8 cellular contexts compared by ENCODE assay signal in the genomic region with DNA sequence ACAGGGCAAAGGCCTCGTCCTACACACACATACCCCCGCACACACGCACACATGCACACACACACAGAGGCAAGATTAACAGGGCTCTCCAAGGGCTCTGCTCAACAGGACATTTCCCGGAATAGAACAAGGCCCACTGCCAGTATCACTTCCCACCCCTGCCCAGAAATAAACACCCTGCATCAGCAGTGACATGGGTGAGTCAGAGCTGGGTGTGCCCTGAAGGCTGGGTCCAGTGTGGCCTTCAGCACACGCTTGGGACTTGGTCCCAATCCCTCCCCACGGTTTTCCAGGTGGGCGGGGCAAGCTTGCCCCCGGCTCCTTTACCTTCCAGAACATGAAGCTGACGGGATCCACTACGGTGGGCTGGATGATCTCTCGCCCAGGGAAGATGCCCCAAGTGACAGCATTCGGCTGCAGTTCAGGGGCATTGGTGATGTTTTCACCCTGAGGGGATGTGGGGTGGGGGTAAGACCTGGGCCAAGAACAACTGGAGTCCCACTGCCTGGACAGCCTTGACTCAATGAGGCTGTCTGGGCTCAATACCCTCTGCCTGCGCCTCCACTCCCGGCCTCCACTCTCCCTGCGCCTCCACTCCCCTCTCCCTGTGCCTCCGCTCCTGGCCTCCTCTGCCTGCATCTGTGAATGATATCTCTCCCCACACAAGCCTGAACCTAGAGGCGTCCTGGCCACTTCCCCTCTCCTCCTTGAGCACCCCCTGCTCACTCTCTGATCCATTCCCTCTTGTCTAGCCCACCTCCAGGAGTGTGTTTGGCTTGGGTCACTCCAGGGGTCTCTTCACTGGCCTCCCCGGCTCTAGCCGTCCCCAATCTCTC. TPM values are rescaled to one million over a fixed set of nuclear protein-coding genes. Genes with fewer than 3 reads are reported as not detected.
DNase-seq lines count a peak whose midpoint lies in the region; ATAC-seq, FAIRE-seq and TF ChIP-seq lines count a peak whose summit lies in the region.

No MANE protein-coding gene starts in this region.

- H3K9me3 ChIP-seq in right atrium auricular region, result no peaks in the 10 kb centered on the region

- DNase-seq in H54 (ENCODE audit: insufficient read length, low spot score), result peak; percentile 78
- DNase-seq in right atrium auricular region (ENCODE audit: low spot score), result peak; percentile 98
- no peak for DNase-seq in SKM-1 treated with dmso at 0.1 percent for 144 hours (lab: John Stamatoyannopoulos, UW; ENCODE audit: unreplicated experiment)
- DNase-seq in stimulated activated CD4-positive, alpha-beta T cell treated with anti-CD3 and anti-CD28 coated beads, Interleukin-4, amount 100 ng/mL, for 1 hour, result no peak
- DNase-seq in HuH-7.5 (ENCODE audit: low spot score), result no peak

- H3K27me3 ChIP-seq in right atrium auricular region, result no peaks in the 10 kb centered on the region

- H3K4me3 ChIP-seq in right atrium auricular region (peak overlapping the region in 1 of 2 donors; percentile 5), skin epidermis (no peak overlapping the region)

- peaks cover 0 to 91% of the 10 kb centered on the region in 2 donors for H3K4me1 ChIP-seq in right atrium auricular region

- peaks cover 35% of the 10 kb centered on the region for H3K36me3 ChIP-seq in right atrium auricular region

- no peak for ATAC-seq in HG02973 (IDR thresholded peaks at IDR 0.05; ENCODE audit: unreplicated experiment)

- no peak for TF ChIP-seq POLR2A in H54 (IDR thresholded peaks at IDR 0.05; ENCODE audit: low read depth, low read length)

- TF ChIP-seq CTCF in right atrium auricular region (IDR thresholded peaks at IDR 0.05), result no peak

- H3K27ac ChIP-seq in angular gyrus (ENCODE audit: low read depth, low read length) (peak overlapping the region; percentile 91), right atrium auricular region (peak overlapping the region; percentile 96 to 98), skin epidermis (peak overlapping the region; percentile 25 to 98 (median 87))

- FAIRE-seq in H54 (lab: Jason Lieb, UNC), result peak; percentile 71

RNA-seq across cellular contexts. Expression of a gene that starts 14.7 kb away (rescaled TPM):
- total RNA-seq in right atrium auricular region, result 10 to 100 TPM; 38.5 to 53.9 TPM

RNA-seq across cellular contexts. Expression of a gene that starts 14.9 kb away (rescaled TPM):
- total RNA-seq in right atrium auricular region, result 10 to 100 TPM; 14.8 to 15.2 TPM

RNA-seq across cellular contexts. Expression of a gene that starts 29.1 kb away (rescaled TPM):
- 1 to 10 TPM in 1 of 2 donors, under 1 TPM in 1; 0.85 to 1.7 TPM for total RNA-seq in right atrium auricular region

RNA-seq across cellular contexts. Expression of a gene that starts 55.2 kb away (rescaled TPM):
- 10 to 100 TPM; 20.8 to 47.2 TPM for total RNA-seq in right atrium auricular region

RNA-seq across cellular contexts. Expression of a gene that starts 56.5 kb away (rescaled TPM):
- over 10,000 TPM; 98,870 to 132,613 TPM for total RNA-seq in right atrium auricular region

Comparison
In these comparisons a context has a peak if more than half of its experiments do, and no peak if none do; other contexts are left out.
1. DNase-seq: peak in H54 (single experiment) and right atrium auricular region (single experiment); none in SKM-1 treated with dmso at 0.1 percent for 144 hours (single experiment), stimulated activated CD4-positive, alpha-beta T cell treated with anti-CD3 and anti-CD28 coated beads, Interleukin-4, amount 100 ng/mL, for 1 hour (single experiment) and HuH-7.5 (single experiment).
2. Peak in every context shown above with its lines, with median percentiles within 50 percentile points of each other: H3K27ac ChIP-seq.